Comparison of ENCODE assay signal across 22 cellular contexts in genomic region chr15:74333093-74333492, GRCh38. TPM values are rescaled to one million over a fixed set of nuclear protein-coding genes. Genes with fewer than 3 reads are reported as not detected.
"Had no signal": no experiment of that assay in that cellular context is flagged by ENCODE, and none has a peak within 500 bp of the region (broad histone marks: within the 10 kb centered on the region; RNA-seq: fewer than 3 reads in every experiment).

No MANE protein-coding gene starts in this region.

- FAIRE-seq: RCC 7860 had no signal

- H3K9ac ChIP-seq: SK-N-SH had no signal

- DNase-seq: IMR-90, Karpas-422, KG1, MG63, NCI-H1092, NCI-H1105 treated with DMSO at 0.1 percent for 48 hours, NCI-H1417 treated with DMSO at 0.1 percent for 48 hours, NCI-H146, NCI-H1694 treated with DMSO at 0.1 percent for 48 hours, NCI-H1930, NCI-H2081, NCI-H2107, NCI-H2227 treated with DMSO at 0.1 percent for 48 hours, NCI-H524, NCI-H526 treated with DMSO at 0.1 percent for 48 hours, NCI-H748 treated with DMSO at 0.1 percent for 48 hours, RPMI8226, SK-N-SH had no signal

- H3K4me3 ChIP-seq: MG63 had no signal

- H3K9me3 ChIP-seq: MG63, SK-N-SH had no signal

- H3K27me3 ChIP-seq: MG63 had no signal

- H3K4me2 ChIP-seq: SK-N-SH had no signal

- H3K36me3 ChIP-seq: MG63 had no signal

RNA-seq across cellular contexts. Expression of gene CYP11A1, which starts 34.4 kb away (rescaled TPM):
- total RNA-seq: HT-29, NCI-H460, SK-MEL-5 had no signal
